In the genomic region with DNA sequence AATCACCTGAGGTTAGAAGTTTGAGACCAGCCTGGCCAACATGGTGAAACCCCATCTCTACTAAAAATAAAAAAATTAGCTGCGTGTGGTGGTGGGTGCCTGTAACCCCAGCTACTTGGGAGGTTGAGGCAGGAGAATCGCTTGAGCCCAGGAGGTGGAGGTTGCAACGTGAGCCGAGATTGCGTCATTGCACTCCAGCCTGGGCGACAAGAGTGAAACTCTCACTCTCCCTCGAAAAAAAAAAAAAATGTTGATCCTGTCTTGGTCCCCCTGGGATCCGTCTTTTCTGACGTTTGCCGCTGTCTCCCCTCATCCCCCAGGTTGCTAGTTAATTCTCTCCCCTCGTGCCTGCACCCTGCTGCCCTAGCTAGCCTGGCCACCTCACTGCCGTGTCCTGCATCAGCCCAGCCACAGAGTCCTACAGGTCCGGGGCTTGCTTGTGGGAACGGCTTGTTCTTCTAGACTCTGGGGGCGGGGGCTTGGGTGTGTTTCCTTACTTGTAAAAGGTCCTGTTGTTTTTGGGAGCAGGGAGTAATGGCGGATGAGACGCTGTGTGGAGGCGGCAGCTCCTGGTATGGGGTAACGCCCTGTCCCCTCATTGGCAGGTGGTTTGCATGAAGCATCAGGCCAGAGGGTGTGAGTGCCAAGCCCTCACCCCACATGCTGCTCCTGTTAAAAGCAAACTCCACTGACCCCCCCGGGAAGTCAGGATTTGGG, we compare ENCODE assay signal across 10 cellular contexts.
"Had no signal": no experiment of that assay in that cellular context is flagged by ENCODE, and none has a peak within 500 bp of the region (broad histone marks: within the 10 kb centered on the region; RNA-seq: fewer than 3 reads in every experiment).

No MANE protein-coding gene starts in this region.

- H3K4me3 ChIP-seq: gastrocnemius medialis, smooth muscle cell had no signal

- H3K27me3 Mint-ChIP-seq: activated CD8-positive, alpha-beta memory T cell treated with anti-CD3 and anti-CD28 coated beads, Interleukin-2, amount 10 ng/mL, durations not matched to agents 7 days and 5 days had no signal

- H3K9me3 Mint-ChIP-seq: stimulated activated effector memory CD8-positive, alpha-beta T cell treated with anti-CD3 and anti-CD28 coated beads, Interleukin-12 subunit alpha, Interleukin-12 subunit beta, amount 100 ng/mL, for 72 hours had no signal

- ATAC-seq: activated CD4-positive, CD25-positive, alpha-beta regulatory T cell treated with anti-CD3 and anti-CD28 coated beads, Interleukin-2, amount 50 U/mL, for 24 hours; activated CD8-positive, alpha-beta memory T cell treated with anti-CD3 and anti-CD28 coated beads, Interleukin-2, amount 10 ng/mL, durations not matched to agents 7 days and 5 days; gastrocnemius medialis; SK-N-SH treated with all-trans-retinoic acid at 6 μM for 48 hours; stimulated activated effector memory CD8-positive, alpha-beta T cell treated with anti-CD3 and anti-CD28 coated beads, Interleukin-12 subunit alpha, Interleukin-12 subunit beta, amount 100 ng/mL, for 72 hours had no signal

- DNase-seq: activated CD4-positive, alpha-beta T cell treated with anti-CD3 and anti-CD28 coated beads, Interleukin-2, amount 50 U/mL, for 48 hours; activated CD8-positive, alpha-beta memory T cell treated with anti-CD3 and anti-CD28 coated beads, Interleukin-2, amount 10 ng/mL, durations not matched to agents 7 days and 5 days; activated gamma-delta T cell treated with Interleukin-2 at 50 U/mL for 16 hours; activated T-cell treated with anti-CD3 and anti-CD28 coated beads, Interleukin-2, amount 50 U/mL, for 48 hours; gastrocnemius medialis; midbrain had no signal

- H3K4me3 Mint-ChIP-seq: activated CD8-positive, alpha-beta memory T cell treated with anti-CD3 and anti-CD28 coated beads, Interleukin-2, amount 10 ng/mL, durations not matched to agents 7 days and 5 days; stimulated activated effector memory CD8-positive, alpha-beta T cell treated with anti-CD3 and anti-CD28 coated beads, Interleukin-12 subunit alpha, Interleukin-12 subunit beta, amount 100 ng/mL, for 72 hours had no signal

- H3K9me3 ChIP-seq: gastrocnemius medialis had no signal

- H3K27me3 ChIP-seq: gastrocnemius medialis had no signal

- H3K27ac Mint-ChIP-seq: activated CD8-positive, alpha-beta memory T cell treated with anti-CD3 and anti-CD28 coated beads, Interleukin-2, amount 10 ng/mL, durations not matched to agents 7 days and 5 days had no signal

- H3K27ac ChIP-seq: gastrocnemius medialis had no signal
